In the genomic region with DNA sequence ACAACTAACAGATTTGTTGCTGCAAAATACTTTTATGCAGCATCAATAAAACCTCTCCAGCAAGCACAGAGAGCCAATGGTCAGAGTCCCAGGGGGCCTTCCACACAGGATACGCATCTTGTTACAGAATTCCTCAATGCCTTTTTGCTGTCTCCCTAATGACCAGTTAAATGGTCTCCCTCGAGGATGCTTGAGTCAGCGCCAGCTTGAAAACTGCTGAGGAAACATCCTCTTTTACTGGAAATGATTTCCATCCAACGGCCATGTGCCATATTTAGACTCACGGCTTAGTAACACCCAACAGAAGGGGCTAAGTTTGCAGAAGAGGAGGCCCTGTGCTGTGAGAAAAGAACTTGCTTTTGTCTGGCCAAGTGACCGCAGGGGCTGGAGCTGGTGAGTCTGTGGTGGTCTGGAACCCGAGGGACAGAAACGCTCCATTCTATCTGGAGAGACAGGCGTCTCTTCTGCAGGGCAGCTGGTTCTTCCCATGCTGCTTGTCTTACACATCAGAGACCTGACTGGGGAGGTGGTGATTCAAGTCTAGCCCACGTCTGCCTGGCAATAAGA, we compare ENCODE assay signal across 9 cellular contexts.
DNase-seq lines count a peak whose midpoint lies in the region; ATAC-seq and TF ChIP-seq lines count a peak whose summit lies in the region.
"Had no signal": no experiment of that assay in that cellular context is flagged by ENCODE, and none has a peak within 500 bp of the region (broad histone marks: within the 10 kb centered on the region; RNA-seq: fewer than 3 reads in every experiment).

No MANE protein-coding gene starts in this region.

- no peak overlapping the region for H3K27ac ChIP-seq in psoas muscle
- H3K27ac ChIP-seq: SK-N-MC had no signal

- H3K36me3 ChIP-seq in psoas muscle (ENCODE audit: insufficient read depth in 1 of 2, low read depth in 1 of 2) = no peaks in the 10 kb centered on the region

- no peak for TF ChIP-seq CTCF in fibroblast of pulmonary artery (IDR thresholded peaks at IDR 0.05; ENCODE audit: low read length, missing control alignments)
- TF ChIP-seq CTCF in psoas muscle (IDR thresholded peaks at IDR 0.05) = no peak

- no peaks in the 10 kb centered on the region for H3K9me3 ChIP-seq in psoas muscle

- H3K4me3 ChIP-seq in fibroblast of pulmonary artery (replicated peaks; ENCODE audit: low read depth, low read length) = no peak overlapping the region
- no peak overlapping the region for H3K4me3 ChIP-seq in psoas muscle
- H3K4me3 ChIP-seq: SK-N-MC had no signal

- no peaks in the 10 kb centered on the region for H3K4me1 ChIP-seq in psoas muscle

- H3K27me3 ChIP-seq in psoas muscle (ENCODE audit: insufficient read depth in 3 of 3, low read length in 2 of 3) = peaks cover 0 to 3% (median 3%) of the 10 kb centered on the region in 3 donors

- ATAC-seq in psoas muscle (peak; percentile 13 to 55 (median 41)), GM18511 (IDR thresholded peaks at IDR 0.05; ENCODE audit: unreplicated experiment) (no peak), GM18498 (IDR thresholded peaks at IDR 0.05; ENCODE audit: unreplicated experiment) (no peak)

- DNase-seq in EL (peak; percentile 91), NOMO-1 (lab: John Stamatoyannopoulos, UW; ENCODE audit: unreplicated experiment in 2 of 2) (peak; percentile 80 to 86), fibroblast of pulmonary artery (ENCODE audit: low read depth) (peak; percentile 96), psoas muscle (peak; percentile 64 to 76), NCI-H146 treated with DMSO at 0.1 percent for 48 hours (lab: John Stamatoyannopoulos, UW; ENCODE audit: unreplicated experiment) (no peak), dermis blood vessel endothelial cell (no peak)

- intact Hi-C loops in psoas muscle (cut with DNase I) = loop anchor here in 1 of 2 donors (2.0 kb wide), 1 partner anchor 19 kb away; no protein-coding TSS in a partner anchor

- 31 to 38% (median 36%) methylated on average over 10 of the region's 10 CpGs for WGBS in psoas muscle, 3 donors

Comparison
In these comparisons a context has a peak if more than half of its experiments do, and no peak if none do; other contexts are left out.
1. DNase-seq: peak in EL (single experiment), NOMO-1 (2 of 2), fibroblast of pulmonary artery (single experiment) and psoas muscle (2 of 2); none in NCI-H146 treated with DMSO at 0.1 percent for 48 hours (single experiment) and dermis blood vessel endothelial cell (single experiment).
2. ATAC-seq: peak in psoas muscle (4 of 4); none in GM18511 (single experiment) and GM18498 (single experiment).